8 cellular contexts compared by ENCODE assay signal in the genomic region with DNA sequence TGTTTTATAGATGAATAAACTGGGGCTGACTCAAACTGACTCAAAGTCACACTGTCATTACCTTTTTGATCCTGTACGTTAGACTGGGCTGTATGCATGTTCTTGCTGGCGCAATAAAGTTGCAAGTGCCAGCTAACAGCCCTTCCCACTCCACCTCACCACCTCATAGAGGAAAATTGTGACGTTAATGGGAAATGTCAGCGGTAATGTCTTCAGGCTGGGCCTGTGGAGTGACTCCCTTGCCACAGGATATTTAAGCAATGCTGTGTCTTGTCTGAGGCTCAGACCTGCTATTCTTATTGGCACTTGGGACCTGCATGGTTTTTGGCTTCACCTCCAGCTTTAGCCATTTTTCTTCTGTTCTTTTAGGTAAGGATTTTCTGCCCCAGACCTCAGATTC. TPM values are rescaled to one million over a fixed set of nuclear protein-coding genes. Genes with fewer than 3 reads are reported as not detected.
DNase-seq lines count a peak whose midpoint lies in the region; ATAC-seq and TF ChIP-seq lines count a peak whose summit lies in the region.

No MANE protein-coding gene starts in this region.

- no peaks in the 10 kb centered on the region for H3K79me1 ChIP-seq in neuronal stem cell (ENCODE audit: low read depth, low read length)

- peaks cover 55% of the 10 kb centered on the region for H3K4me1 Mint-ChIP-seq in CD14-positive monocyte
- H3K4me1 Mint-ChIP-seq in dendritic cell treated with granulocyte-macrophage colony-stimulating factor and Interleukin-4, amounts not matched to agents 40 ng/mL and 50 ng/mL, for 4 days (ENCODE audit: low read depth): peaks cover 66% of the 10 kb centered on the region

- H2BK12ac ChIP-seq in neuronal stem cell (ENCODE audit: low read length): no peak overlapping the region

- no peak overlapping the region for H2AFZ ChIP-seq in MM.1S (ENCODE audit: low read length)
- H2AFZ ChIP-seq in neuronal stem cell (ENCODE audit: low read length): peak overlapping the region; percentile 89

- peak overlapping the region; percentile 98 to 99 (median 98) for H3K27ac Mint-ChIP-seq in CD14-positive monocyte
- peak overlapping the region; percentile 94 for H3K27ac Mint-ChIP-seq in dendritic cell treated with granulocyte-macrophage colony-stimulating factor and Interleukin-4, amounts not matched to agents 40 ng/mL and 50 ng/mL, for 4 days

- no peak overlapping the region for H3K23ac ChIP-seq in neuronal stem cell (ENCODE audit: low read depth, low read length, poor library complexity)

- H3K9me3 ChIP-seq in MM.1S (replicated peaks; ENCODE audit: insufficient read depth, low read length) (no peaks in the 10 kb centered on the region), neuronal stem cell (replicated peaks in 1 of 2; ENCODE audit: control insufficient read depth in 2 of 2, insufficient read depth in 1 of 2, low read depth in 1 of 2, low read length in 2 of 2) (no peaks in the 10 kb centered on the region)

- TF ChIP-seq CTCF in CD14-positive monocyte (IDR thresholded peaks at IDR 0.05) (no peak), MM.1S (IDR thresholded peaks at IDR 0.05; ENCODE audit: low read length) (no peak)

- ATAC-seq in GM21529 (IDR thresholded peaks at IDR 0.05; ENCODE audit: unreplicated experiment) (peak; percentile 20), GM19023 (IDR thresholded peaks at IDR 0.05; ENCODE audit: unreplicated experiment) (no peak)

- peak overlapping the region; percentile 54; the same call in 1 of the 2 replicates for H3K27ac ChIP-seq in MM.1S (ENCODE audit: low read length)
- H3K27ac ChIP-seq in neuronal stem cell (replicated peaks; ENCODE audit: low read length): no peak overlapping the region

- H3K36me3 Mint-ChIP-seq in CD14-positive monocyte: peaks cover 56 to 82% of the 10 kb centered on the region in 2 donors
- peaks cover 94% of the 10 kb centered on the region for H3K36me3 Mint-ChIP-seq in dendritic cell treated with granulocyte-macrophage colony-stimulating factor and Interleukin-4, amounts not matched to agents 40 ng/mL and 50 ng/mL, for 4 days (ENCODE audit: low read depth)

- no peak overlapping the region for H2BK15ac ChIP-seq in neuronal stem cell (ENCODE audit: low read length)

- intact Hi-C loops in CD14-positive monocyte (cut with micrococcal nuclease): loop anchor here (2.0 to 5.0 kb wide), 3 partner anchors 39 to 85 kb away; a partner anchor contains a TSS
- intact Hi-C loops in dendritic cell treated with granulocyte-macrophage colony-stimulating factor and Interleukin-4, amounts not matched to agents 40 ng/mL and 50 ng/mL, for 4 days (cut with micrococcal nuclease): loop anchor here (1.0 to 5.0 kb wide), 2 partner anchors 40 to 85 kb away; a partner anchor contains a TSS

- H3K18ac ChIP-seq in neuronal stem cell (ENCODE audit: low read length): no peak overlapping the region

- H3K9me3 Mint-ChIP-seq in CD14-positive monocyte: no peaks in the 10 kb centered on the region
- no peaks in the 10 kb centered on the region for H3K9me3 Mint-ChIP-seq in dendritic cell treated with granulocyte-macrophage colony-stimulating factor and Interleukin-4, amounts not matched to agents 40 ng/mL and 50 ng/mL, for 4 days

- no peak overlapping the region for H4K8ac ChIP-seq in neuronal stem cell (ENCODE audit: low read depth, low read length)

- H3K9ac ChIP-seq in MM.1S (ENCODE audit: low read length): peak overlapping the region; percentile 4; the same call in 1 of the 2 replicates
- no peak overlapping the region for H3K9ac ChIP-seq in neuronal stem cell (ENCODE audit: low read depth, low read length, poor library complexity)

- no peaks in the 10 kb centered on the region for H3K27me3 ChIP-seq in MM.1S (replicated peaks; ENCODE audit: insufficient read depth, low read length)
- H3K27me3 ChIP-seq in neuronal stem cell (ENCODE audit: control insufficient read depth in 3 of 3, insufficient read depth in 3 of 3, low read depth in 1 of 3, low read length in 3 of 3): no peaks in the 10 kb centered on the region

- H4K20me1 ChIP-seq in MM.1S (ENCODE audit: insufficient read depth, low read length): no peaks in the 10 kb centered on the region

- peak overlapping the region; percentile 1 for H2AK5ac ChIP-seq in neuronal stem cell (ENCODE audit: low read depth, low read length)

- H3K4me1 ChIP-seq in MM.1S (ENCODE audit: low read length): peaks cover 14% of the 10 kb centered on the region
- peaks cover 4% of the 10 kb centered on the region in 2 donors for H3K4me1 ChIP-seq in neuronal stem cell (ENCODE audit: control insufficient read depth in 2 of 2, insufficient read depth in 1 of 2, low read depth in 1 of 2, low read length in 2 of 2)

- no peak overlapping the region for H3K4ac ChIP-seq in neuronal stem cell (ENCODE audit: low read length)

- H3K27me3 Mint-ChIP-seq in CD14-positive monocyte (ENCODE audit: low read depth in 3 of 3): no peaks in the 10 kb centered on the region
- H3K27me3 Mint-ChIP-seq in dendritic cell treated with granulocyte-macrophage colony-stimulating factor and Interleukin-4, amounts not matched to agents 40 ng/mL and 50 ng/mL, for 4 days: no peaks in the 10 kb centered on the region

- peaks cover 3% of the 10 kb centered on the region; the same call in 1 of the 2 replicates for H3K79me2 ChIP-seq in MM.1S (ENCODE audit: low read length)

- H3F3A ChIP-seq in MM.1S (ENCODE audit: insufficient read depth, low read length): peaks cover 11% of the 10 kb centered on the region; the same call in 1 of the 2 replicates

- H2BK120ac ChIP-seq in neuronal stem cell (ENCODE audit: low read depth, low read length): no peak overlapping the region

- WGBS in neuronal stem cell (ENCODE audit: extremely low coverage in 2 of 2, insufficient read length in 2 of 2, insufficient replicate concordance in 1 of 2), 2 donors: no CpG with 5 or more reads among the region's 4 CpGs

- no peak overlapping the region for H3K14ac ChIP-seq in neuronal stem cell (ENCODE audit: low read length)

- peak overlapping the region; percentile 42 for H3K4me2 ChIP-seq in MM.1S (ENCODE audit: low read depth, low read length)
- no peak overlapping the region for H3K4me2 ChIP-seq in neuronal stem cell (ENCODE audit: insufficient read depth, low read length, poor library complexity, severe bottlenecking)

- peak; percentile 77 for DNase-seq in CD14-positive monocyte (ENCODE audit: low spot score)
- DNase-seq in MM.1S: no peak
- DNase-seq in neuronal stem cell (ENCODE audit: low spot score): no peak
- DNase-seq in NCI-H128 (lab: John Stamatoyannopoulos, UW; ENCODE audit: unreplicated experiment): no peak
- no peak for DNase-seq in AG20443 (ENCODE audit: low spot score)

- H4K91ac ChIP-seq in neuronal stem cell (ENCODE audit: low read depth, low read length, poor library complexity): no peak overlapping the region

- H3K4me3 Mint-ChIP-seq in CD14-positive monocyte: peak overlapping the region in 1 of 2 donors; percentile 72
- H3K4me3 Mint-ChIP-seq in dendritic cell treated with granulocyte-macrophage colony-stimulating factor and Interleukin-4, amounts not matched to agents 40 ng/mL and 50 ng/mL, for 4 days: peak overlapping the region; percentile 45

- no peak overlapping the region for H3K4me3 ChIP-seq in MM.1S (ENCODE audit: low read length)
- no peak overlapping the region for H3K4me3 ChIP-seq in neuronal stem cell (ENCODE audit: low read length in 2 of 2)

- no peak overlapping the region for H2BK5ac ChIP-seq in neuronal stem cell (ENCODE audit: low read length)

- H3K9me2 ChIP-seq in MM.1S (replicated peaks; ENCODE audit: insufficient read depth, low read length): no peaks in the 10 kb centered on the region

- H3K36me3 ChIP-seq in MM.1S (replicated peaks; ENCODE audit: insufficient read depth, low read length) (0 out of 2 replicates have a peak, but pooled peaks cover 5% of the 10 kb centered on the region), neuronal stem cell (replicated peaks in 1 of 2; ENCODE audit: control insufficient read depth in 2 of 2, insufficient read depth in 2 of 2, low read length in 2 of 2) (no peaks in the 10 kb centered on the region)

RNA-seq across cellular contexts. Expression of a gene that starts 25.2 kb away (rescaled TPM):
- polyA plus RNA-seq in CD14-positive monocyte: 10 to 100 TPM; 17.7 to 18.9 TPM
- 0.10 TPM for polyA plus RNA-seq in neuronal stem cell (2013, experiment 1 of 2)
- 0.17 TPM for polyA plus RNA-seq in neuronal stem cell (2013, experiment 2 of 2)

RNA-seq across cellular contexts. Expression of a gene that starts 41.7 kb away (rescaled TPM):
- polyA plus RNA-seq in CD14-positive monocyte: 10 to 100 TPM; 79.4 to 79.5 TPM
- 3.8 TPM for polyA plus RNA-seq in neuronal stem cell (2013, experiment 1 of 2)
- 4.0 TPM for polyA plus RNA-seq in neuronal stem cell (2013, experiment 2 of 2)
